12 cellular contexts compared by ENCODE assay signal in genomic region chr15:34334676-34335075, GRCh38. TPM values are rescaled to one million over a fixed set of nuclear protein-coding genes. Genes with fewer than 3 reads are reported as not detected.
DNase-seq lines count a peak whose midpoint lies in the region; ATAC-seq, FAIRE-seq and TF ChIP-seq lines count a peak whose summit lies in the region.
"Had no signal": no experiment of that assay in that cellular context is flagged by ENCODE, and none has a peak within 500 bp of the region (broad histone marks: within the 10 kb centered on the region; RNA-seq: fewer than 3 reads in every experiment).

No MANE protein-coding gene starts in this region.

- DNase-seq in HepG2 (ENCODE audit: low spot score), result no peak
- no peak for DNase-seq in activated naive CD8-positive, alpha-beta T cell treated with anti-CD3 and anti-CD28 coated beads for 36 hours
- no peak for DNase-seq in lower lobe of right lung
- no peak for DNase-seq in vagina (ENCODE audit: extremely low spot score in 2 of 2)
- DNase-seq in H54 (ENCODE audit: insufficient read length, low spot score), result no peak
- DNase-seq in esophagus muscularis mucosa (ENCODE audit: extremely low spot score), result no peak
- DNase-seq: NCI-H2081 had no signal

- 83% methylated on average over 4 of the region's 4 CpGs for WGBS in liver
- WGBS in HepG2 (ENCODE audit: low lambda C conversion rate), result 97% methylated on average over 4 of the region's 4 CpGs
- WGBS in esophagus muscularis mucosa, result 74% methylated on average over 4 of the region's 4 CpGs

- H3K36me3 ChIP-seq in liver (ENCODE audit: control insufficient read depth in 4 of 4, insufficient read depth in 3 of 4, low read depth in 1 of 4, low read length in 3 of 4) (peaks cover 0 to 1% (median 0%) of the 10 kb centered on the region in 4 donors), HepG2 (replicated peaks in 1 of 2; ENCODE audit: control insufficient read depth in 1 of 2, insufficient read depth in 2 of 2, low read length in 2 of 2) (0 out of 5 replicates have a peak, but pooled peaks cover 0 to 3% of the 10 kb centered on the region in 2 experiments), lower lobe of right lung (peaks cover 7% of the 10 kb centered on the region), vagina (peaks cover 0 to 3% of the 10 kb centered on the region in 2 donors), esophagus muscularis mucosa (peaks cover 0 to 7% (median 3%) of the 10 kb centered on the region in 4 donors)

- TF ChIP-seq CTCF in liver (IDR thresholded peaks at IDR 0.05; ENCODE audit: low read depth, low read length, missing input control) (no peak), HepG2 (CRISPR knock-in tag; IDR thresholded peaks at IDR 0.05) (no peak), lower lobe of right lung (IDR thresholded peaks at IDR 0.05) (no peak), vagina (IDR thresholded peaks at IDR 0.05) (no peak), esophagus muscularis mucosa (IDR thresholded peaks at IDR 0.05) (no peak)

- H2AFZ ChIP-seq in HepG2 (ENCODE audit: low read length), result no peak overlapping the region

- H3K4me2 ChIP-seq in HepG2 (ENCODE audit: low read depth, low read length), result no peak overlapping the region

- TF ChIP-seq POLR2A in HepG2 (IDR thresholded peaks at IDR 0.05; ENCODE audit: insufficient read depth in 1 of 2, low read depth in 2 of 2, low read length in 2 of 2) (no peak), vagina (IDR thresholded peaks at IDR 0.05) (no peak), H54 (IDR thresholded peaks at IDR 0.05; ENCODE audit: low read depth, low read length) (no peak), esophagus muscularis mucosa (IDR thresholded peaks at IDR 0.05; ENCODE audit: low read depth) (no peak)

- H3K27me3 ChIP-seq in liver (ENCODE audit: control insufficient read depth in 4 of 4, insufficient read depth in 4 of 4, low read length in 3 of 4) (no peaks in the 10 kb centered on the region), HepG2 (ENCODE audit: control insufficient read depth in 1 of 2, insufficient read depth in 2 of 2, low read length in 2 of 2) (no peaks in the 10 kb centered on the region; a peak in 1 of 5 replicates), lower lobe of right lung (ENCODE audit: low read depth) (no peaks in the 10 kb centered on the region), vagina (no peaks in the 10 kb centered on the region), esophagus muscularis mucosa (no peaks in the 10 kb centered on the region)
- H3K27me3 ChIP-seq: SJSA1 had no signal

- H3K9ac ChIP-seq in liver (ENCODE audit: low read depth in 1 of 2, low read length in 2 of 2), result peak overlapping the region in 1 of 2 donors; percentile 21
- no peak overlapping the region for H3K9ac ChIP-seq in HepG2 (ENCODE audit: insufficient read depth, low read depth, low read length)

- no peak for TF ChIP-seq EP300 in HepG2 (IDR thresholded peaks at IDR 0.05; ENCODE audit: low read depth in 2 of 2, low read length in 2 of 2)
- TF ChIP-seq EP300 in HepG2 (CRISPR knock-in tag; IDR thresholded peaks at IDR 0.05; ENCODE audit: borderline replicate concordance), result no peak
- no peak for TF ChIP-seq EP300 in esophagus muscularis mucosa (IDR thresholded peaks at IDR 0.05)

- ATAC-seq in HepG2 (no peak), lower lobe of right lung (no peak), GM21390 (IDR thresholded peaks at IDR 0.05; ENCODE audit: unreplicated experiment) (no peak)

- no TSS peak for BruUV-seq in HepG2 (replicated peaks; lab: Mats Ljungman, UMichigan)

- H4K20me1 ChIP-seq in HepG2 (ENCODE audit: insufficient read depth, low read length), result no peaks in the 10 kb centered on the region

- in situ Hi-C loops in HepG2 (cut with HindIII; ENCODE audit: extremely low pct_ligation_motif_present, low pct_unique_long_range_greater_than_20kb), result no loop called here

- intact Hi-C loops in HepG2 (cut with micrococcal nuclease; ENCODE audit: unreplicated experiment) (no loop called here), lower lobe of right lung (cut with DNase I) (no loop called here), vagina (cut with DNase I) (no loop called here), esophagus muscularis mucosa (cut with DNase I) (loop anchor here (10.0 kb wide), 1 partner anchor 230 kb away; the partner anchor contains the start of genes EMC7 and PGBD4)

- FAIRE-seq in HepG2 (lab: Jason Lieb, UNC) (no peak), H54 (lab: Jason Lieb, UNC) (no peak)
- FAIRE-seq: endometrium had no signal

- TF ChIP-seq RAD21 in liver (IDR thresholded peaks at IDR 0.05), result no peak
- no peak for TF ChIP-seq RAD21 in HepG2 (CRISPR knock-in tag; IDR thresholded peaks at IDR 0.05)

- H3K4me3 ChIP-seq in liver (ENCODE audit: low read depth in 1 of 3, low read length in 3 of 3), result no peak overlapping the region
- no peak overlapping the region for H3K4me3 ChIP-seq in HepG2 (replicated peaks in 1 of 3; ENCODE audit: insufficient read depth in 1 of 3, low read depth in 2 of 3, low read length in 3 of 3)
- H3K4me3 ChIP-seq in lower lobe of right lung, result peak overlapping the region; percentile 67
- peak overlapping the region in 1 of 2 donors; percentile 7 for H3K4me3 ChIP-seq in vagina
- H3K4me3 ChIP-seq in esophagus muscularis mucosa, result peak overlapping the region in 1 of 4 donors; percentile 2
- H3K4me3 ChIP-seq: SJSA1 had no signal

- no peaks in the 10 kb centered on the region for H3K9me3 Mint-ChIP-seq in activated naive CD8-positive, alpha-beta T cell treated with anti-CD3 and anti-CD28 coated beads for 36 hours

- H3K27ac ChIP-seq in liver (ENCODE audit: low read depth in 1 of 2, low read length in 2 of 2), result peak overlapping the region; percentile 20 to 59
- no peak overlapping the region for H3K27ac ChIP-seq in HepG2 (ENCODE audit: extremely low read length, insufficient read depth, low read length)
- H3K27ac ChIP-seq in lower lobe of right lung, result peak overlapping the region; percentile 92
- H3K27ac ChIP-seq in vagina, result peak overlapping the region; percentile 36
- no peak overlapping the region for H3K27ac ChIP-seq in esophagus muscularis mucosa (replicated peaks in 1 of 4)
- H3K27ac ChIP-seq: SJSA1 had no signal

- no peaks in the 10 kb centered on the region for H3K9me3 ChIP-seq in liver (ENCODE audit: control insufficient read depth in 4 of 4, low read length in 3 of 4)
- H3K9me3 ChIP-seq in HepG2 (ENCODE audit: low read length), result no peaks in the 10 kb centered on the region
- H3K9me3 ChIP-seq in lower lobe of right lung, result no peaks in the 10 kb centered on the region
- no peaks in the 10 kb centered on the region for H3K9me3 ChIP-seq in vagina
- H3K9me3 ChIP-seq in esophagus muscularis mucosa, result no peaks in the 10 kb centered on the region
- H3K9me3 ChIP-seq: SJSA1 had no signal

- H3K27ac Mint-ChIP-seq in activated naive CD8-positive, alpha-beta T cell treated with anti-CD3 and anti-CD28 coated beads for 36 hours, result peak overlapping the region; percentile 90

- CTCF ChIA-PET in HepG2 (lab: Yijun Ruan, JAX; ENCODE audit: low intra/inter-chr PET ratio, low total read pairs), result no interaction called here

- H3K79me2 ChIP-seq in HepG2 (ENCODE audit: insufficient read depth, low read length), result no peaks in the 10 kb centered on the region

- H3K36me3 Mint-ChIP-seq in activated naive CD8-positive, alpha-beta T cell treated with anti-CD3 and anti-CD28 coated beads for 36 hours, result peaks cover 24% of the 10 kb centered on the region

- H3K4me1 ChIP-seq in liver (ENCODE audit: control insufficient read depth in 4 of 4, insufficient read depth in 4 of 4, low read length in 3 of 4), result peaks cover 0 to 16% (median 4%) of the 10 kb centered on the region in 4 donors
- peaks cover 36% of the 10 kb centered on the region for H3K4me1 ChIP-seq in HepG2 (ENCODE audit: insufficient read depth, low read length)
- peaks cover 49% of the 10 kb centered on the region for H3K4me1 ChIP-seq in lower lobe of right lung
- H3K4me1 ChIP-seq in vagina, result peaks cover 35% of the 10 kb centered on the region
- H3K4me1 ChIP-seq in esophagus muscularis mucosa, result peaks cover 23 to 42% (median 33%) of the 10 kb centered on the region in 4 donors
- H3K4me1 ChIP-seq: SJSA1 had no signal

- H3K4me1 Mint-ChIP-seq in activated naive CD8-positive, alpha-beta T cell treated with anti-CD3 and anti-CD28 coated beads for 36 hours, result peaks cover 65% of the 10 kb centered on the region

- no peaks in the 10 kb centered on the region for H3K27me3 Mint-ChIP-seq in activated naive CD8-positive, alpha-beta T cell treated with anti-CD3 and anti-CD28 coated beads for 36 hours

- peak overlapping the region; percentile 96 for H3K4me3 Mint-ChIP-seq in activated naive CD8-positive, alpha-beta T cell treated with anti-CD3 and anti-CD28 coated beads for 36 hours

- POLR2A ChIA-PET in HepG2 (lab: Yijun Ruan, JAX), result no interaction called here

RNA-seq across cellular contexts. Expression of gene SLC12A6, which starts 2.9 kb away (rescaled TPM):
- 10 to 100 TPM; 11.8 to 17.8 TPM for total RNA-seq in liver
- 1 to 10 TPM; 1.9 to 2.4 TPM for polyA plus RNA-seq in liver
- total RNA-seq in HepG2 (2016; rRNA removed; fragmentation: Illumina TruSeq; extraction: Trizol), result 10.1 and 15.2 TPM in 2 replicates
- 4.0 and 4.3 TPM in 2 replicates for total RNA-seq in HepG2 (2016; cell fraction: cytosol; rRNA removed; fragmentation: Illumina TruSeq; extraction: Trizol; ENCODE audit: low read depth)
- 8.1 and 13.4 TPM in 2 replicates for total RNA-seq in HepG2 (2016; cell fraction: insoluble cytoplasmic fraction; rRNA removed; fragmentation: Illumina TruSeq; extraction: Trizol)
- 4.4 and 5.1 TPM in 2 replicates for total RNA-seq in HepG2 (2016; cell fraction: membrane; rRNA removed; fragmentation: Illumina TruSeq; extraction: Trizol)
- 25.8 and 28.6 TPM in 2 replicates for total RNA-seq in HepG2 (2016; cell fraction: nucleus; rRNA removed; fragmentation: Illumina TruSeq; extraction: Trizol)
- polyA plus RNA-seq in HepG2 (2011; rRNA removed), result 27.9 and 30.1 TPM in 2 replicates
- polyA plus RNA-seq in HepG2 (2011; cell fraction: cytosol; rRNA removed), result 10.5 and 15.8 TPM in 2 replicates
- polyA plus RNA-seq in HepG2 (2011; cell fraction: nucleus; rRNA removed), result 42.9 and 51.0 TPM in 2 replicates
- 14.8 and 19.1 TPM in 2 replicates for polyA plus RNA-seq in HepG2 (2012)
- 0.58 and 0.65 TPM in 2 replicates for polyA plus RNA-seq in HepG2 (2016; cell fraction: cytosol; fragmentation: Illumina TruSeq; extraction: Trizol; ENCODE audit: low read depth)
- 5.6 and 6.4 TPM in 2 replicates for polyA plus RNA-seq in HepG2 (2016; cell fraction: insoluble cytoplasmic fraction; fragmentation: Illumina TruSeq; extraction: Trizol; ENCODE audit: low read depth)
- 1.8 and 2.1 TPM in 2 replicates for polyA plus RNA-seq in HepG2 (2016; cell fraction: membrane; fragmentation: Illumina TruSeq; extraction: Trizol; ENCODE audit: low read depth)
- 29.7 and 46.7 TPM in 2 replicates for polyA plus RNA-seq in HepG2 (2016; cell fraction: nucleus; fragmentation: Illumina TruSeq; extraction: Trizol; ENCODE audit: insufficient read depth, low read depth)
- 55.1 and 86.0 TPM in 2 replicates for polyA minus RNA-seq in HepG2 (2011; rRNA and poly(A)+ RNA removed; ENCODE audit: low replicate concordance)
- 29.2 and 32.6 TPM in 2 replicates for polyA minus RNA-seq in HepG2 (2011; cell fraction: cytosol; rRNA and poly(A)+ RNA removed)
- 93.5 and 132 TPM in 2 replicates for polyA minus RNA-seq in HepG2 (2011; cell fraction: nucleus; rRNA and poly(A)+ RNA removed)
- 10 to 100 TPM; 19.2 to 20.1 TPM for total RNA-seq in activated naive CD8-positive, alpha-beta T cell treated with anti-CD3 and anti-CD28 coated beads for 36 hours
- total RNA-seq in lower lobe of right lung, result 59.7 TPM
- 73.4 TPM for total RNA-seq in vagina
- total RNA-seq in esophagus muscularis mucosa, result 10 to 100 TPM; 16.1 to 21.4 (median 16.3) TPM

RNA-seq across cellular contexts. Expression of gene NOP10, which starts 8.3 kb away (rescaled TPM):
- total RNA-seq in liver, result 100 to 1,000 TPM; 104 to 105 TPM
- polyA plus RNA-seq in liver, result 100 to 1,000 TPM; 145 to 223 TPM
- 239 and 316 TPM in 2 replicates for total RNA-seq in HepG2 (2016; rRNA removed; fragmentation: Illumina TruSeq; extraction: Trizol)
- 76.5 and 87.6 TPM in 2 replicates for total RNA-seq in HepG2 (2016; cell fraction: cytosol; rRNA removed; fragmentation: Illumina TruSeq; extraction: Trizol; ENCODE audit: low read depth)
- 230 and 310 TPM in 2 replicates for total RNA-seq in HepG2 (2016; cell fraction: insoluble cytoplasmic fraction; rRNA removed; fragmentation: Illumina TruSeq; extraction: Trizol)
- 102 and 108 TPM in 2 replicates for total RNA-seq in HepG2 (2016; cell fraction: membrane; rRNA removed; fragmentation: Illumina TruSeq; extraction: Trizol)
- total RNA-seq in HepG2 (2016; cell fraction: nucleus; rRNA removed; fragmentation: Illumina TruSeq; extraction: Trizol), result 85.4 and 98.7 TPM in 2 replicates
- 369 and 407 TPM in 2 replicates for polyA plus RNA-seq in HepG2 (2011; rRNA removed)
- 361 and 401 TPM in 2 replicates for polyA plus RNA-seq in HepG2 (2011; cell fraction: cytosol; rRNA removed)
- polyA plus RNA-seq in HepG2 (2011; cell fraction: nucleus; rRNA removed), result 120 and 137 TPM in 2 replicates
- 152 and 190 TPM in 2 replicates for polyA plus RNA-seq in HepG2 (2012)
- polyA plus RNA-seq in HepG2 (2016; cell fraction: cytosol; fragmentation: Illumina TruSeq; extraction: Trizol; ENCODE audit: low read depth), result 76.5 and 98.7 TPM in 2 replicates
- polyA plus RNA-seq in HepG2 (2016; cell fraction: insoluble cytoplasmic fraction; fragmentation: Illumina TruSeq; extraction: Trizol; ENCODE audit: low read depth), result 401 and 420 TPM in 2 replicates
- 116 and 117 TPM in 2 replicates for polyA plus RNA-seq in HepG2 (2016; cell fraction: membrane; fragmentation: Illumina TruSeq; extraction: Trizol; ENCODE audit: low read depth)
- polyA plus RNA-seq in HepG2 (2016; cell fraction: nucleus; fragmentation: Illumina TruSeq; extraction: Trizol; ENCODE audit: insufficient read depth, low read depth), result 165 and 175 TPM in 2 replicates
- polyA minus RNA-seq in HepG2 (2011; rRNA and poly(A)+ RNA removed; ENCODE audit: low replicate concordance), result 109 and 357 TPM in 2 replicates
- polyA minus RNA-seq in HepG2 (2011; cell fraction: cytosol; rRNA and poly(A)+ RNA removed), result 43.3 and 43.4 TPM in 2 replicates
- polyA minus RNA-seq in HepG2 (2011; cell fraction: nucleus; rRNA and poly(A)+ RNA removed), result 17.0 and 21.9 TPM in 2 replicates
- total RNA-seq in activated naive CD8-positive, alpha-beta T cell treated with anti-CD3 and anti-CD28 coated beads for 36 hours, result 100 to 1,000 TPM; 285 to 303 TPM
- 176 TPM for total RNA-seq in lower lobe of right lung
- total RNA-seq in vagina, result 150 TPM
- total RNA-seq in esophagus muscularis mucosa, result 100 to 1,000 TPM in 3 of 4 donors, 10 to 100 TPM in 1; 78.5 to 136 (median 116) TPM

RNA-seq across cellular contexts. Expression of gene NUTM1, which starts 8.4 kb away (rescaled TPM):
- total RNA-seq in liver (not detected), HepG2 (2016; rRNA removed; fragmentation: Illumina TruSeq; extraction: Trizol) (not detected in 2 replicates), lower lobe of right lung (not detected), vagina (not detected), esophagus muscularis mucosa (not detected)
- polyA plus RNA-seq in liver (not detected), HepG2 (2011; rRNA removed) (not detected in 2 replicates)
- not detected in 2 replicates for total RNA-seq in HepG2 (2016; cell fraction: cytosol; rRNA removed; fragmentation: Illumina TruSeq; extraction: Trizol; ENCODE audit: low read depth)
- not detected in 2 replicates for total RNA-seq in HepG2 (2016; cell fraction: insoluble cytoplasmic fraction; rRNA removed; fragmentation: Illumina TruSeq; extraction: Trizol)
- not detected in 2 replicates for total RNA-seq in HepG2 (2016; cell fraction: membrane; rRNA removed; fragmentation: Illumina TruSeq; extraction: Trizol)
- total RNA-seq in HepG2 (2016; cell fraction: nucleus; rRNA removed; fragmentation: Illumina TruSeq; extraction: Trizol), result not detected in 2 replicates
- polyA plus RNA-seq in HepG2 (2011; cell fraction: cytosol; rRNA removed), result not detected in 2 replicates
- polyA plus RNA-seq in HepG2 (2011; cell fraction: nucleus; rRNA removed), result not detected in 2 replicates
- not detected in 2 replicates for polyA plus RNA-seq in HepG2 (2012)
- not detected in 2 replicates for polyA plus RNA-seq in HepG2 (2016; cell fraction: cytosol; fragmentation: Illumina TruSeq; extraction: Trizol; ENCODE audit: low read depth)
- polyA plus RNA-seq in HepG2 (2016; cell fraction: insoluble cytoplasmic fraction; fragmentation: Illumina TruSeq; extraction: Trizol; ENCODE audit: low read depth), result not detected in 2 replicates
- not detected in 2 replicates for polyA plus RNA-seq in HepG2 (2016; cell fraction: membrane; fragmentation: Illumina TruSeq; extraction: Trizol; ENCODE audit: low read depth)
- not detected in 2 replicates for polyA plus RNA-seq in HepG2 (2016; cell fraction: nucleus; fragmentation: Illumina TruSeq; extraction: Trizol; ENCODE audit: insufficient read depth, low read depth)
- polyA minus RNA-seq in HepG2 (2011; rRNA and poly(A)+ RNA removed; ENCODE audit: low replicate concordance), result not detected in 2 replicates
- polyA minus RNA-seq in HepG2 (2011; cell fraction: cytosol; rRNA and poly(A)+ RNA removed), result not detected in 2 replicates
- not detected in 2 replicates for polyA minus RNA-seq in HepG2 (2011; cell fraction: nucleus; rRNA and poly(A)+ RNA removed)
- total RNA-seq in activated naive CD8-positive, alpha-beta T cell treated with anti-CD3 and anti-CD28 coated beads for 36 hours, result not detected
- total RNA-seq: renal cortical epithelial cell, SJSA1 had no signal

RNA-seq across cellular contexts. Expression of gene LPCAT4, which starts 32.3 kb away (rescaled TPM):
- total RNA-seq in liver, result 1 to 10 TPM; 1.1 to 1.7 TPM
- polyA plus RNA-seq in liver, result 1 to 10 TPM; 2.0 to 2.4 TPM
- 2.2 and 8.1 TPM in 2 replicates for total RNA-seq in HepG2 (2016; rRNA removed; fragmentation: Illumina TruSeq; extraction: Trizol)
- 2.4 and 2.6 TPM in 2 replicates for total RNA-seq in HepG2 (2016; cell fraction: cytosol; rRNA removed; fragmentation: Illumina TruSeq; extraction: Trizol; ENCODE audit: low read depth)
- total RNA-seq in HepG2 (2016; cell fraction: insoluble cytoplasmic fraction; rRNA removed; fragmentation: Illumina TruSeq; extraction: Trizol), result 2.8 and 7.4 TPM in 2 replicates
- 4.8 and 6.0 TPM in 2 replicates for total RNA-seq in HepG2 (2016; cell fraction: membrane; rRNA removed; fragmentation: Illumina TruSeq; extraction: Trizol)
- total RNA-seq in HepG2 (2016; cell fraction: nucleus; rRNA removed; fragmentation: Illumina TruSeq; extraction: Trizol), result 11.4 and 12.7 TPM in 2 replicates
- polyA plus RNA-seq in HepG2 (2011; rRNA removed), result 57.1 and 64.6 TPM in 2 replicates
- polyA plus RNA-seq in HepG2 (2011; cell fraction: cytosol; rRNA removed), result 41.2 and 52.0 TPM in 2 replicates
- 152 and 162 TPM in 2 replicates for polyA plus RNA-seq in HepG2 (2011; cell fraction: nucleus; rRNA removed)
- polyA plus RNA-seq in HepG2 (2012), result 27.0 and 38.0 TPM in 2 replicates
- polyA plus RNA-seq in HepG2 (2016; cell fraction: cytosol; fragmentation: Illumina TruSeq; extraction: Trizol; ENCODE audit: low read depth), result 5.6 and 6.7 TPM in 2 replicates
- 5.5 and 8.2 TPM in 2 replicates for polyA plus RNA-seq in HepG2 (2016; cell fraction: insoluble cytoplasmic fraction; fragmentation: Illumina TruSeq; extraction: Trizol; ENCODE audit: low read depth)
- polyA plus RNA-seq in HepG2 (2016; cell fraction: membrane; fragmentation: Illumina TruSeq; extraction: Trizol; ENCODE audit: low read depth), result 9.1 and 9.6 TPM in 2 replicates
- 46.9 and 50.8 TPM in 2 replicates for polyA plus RNA-seq in HepG2 (2016; cell fraction: nucleus; fragmentation: Illumina TruSeq; extraction: Trizol; ENCODE audit: insufficient read depth, low read depth)
- polyA minus RNA-seq in HepG2 (2011; rRNA and poly(A)+ RNA removed; ENCODE audit: low replicate concordance), result 30.0 and 53.4 TPM in 2 replicates
- polyA minus RNA-seq in HepG2 (2011; cell fraction: cytosol; rRNA and poly(A)+ RNA removed), result 8.5 and 8.7 TPM in 2 replicates
- 12.7 and 20.1 TPM in 2 replicates for polyA minus RNA-seq in HepG2 (2011; cell fraction: nucleus; rRNA and poly(A)+ RNA removed)
- total RNA-seq in activated naive CD8-positive, alpha-beta T cell treated with anti-CD3 and anti-CD28 coated beads for 36 hours, result 10 to 100 TPM; 49.8 to 49.9 TPM
- 37.0 TPM for total RNA-seq in lower lobe of right lung
- 47.4 TPM for total RNA-seq in vagina
- total RNA-seq in esophagus muscularis mucosa, result 10 to 100 TPM in 2 of 4 donors, 1 to 10 TPM in 2; 7.5 to 14.9 (median 11.5) TPM

Comparison
In these comparisons a context has a peak if more than half of its experiments do, and no peak if none do; other contexts are left out.
1. H3K27ac ChIP-seq: peak in liver (2 of 2), lower lobe of right lung (single experiment) and vagina (single experiment); none in HepG2 (single experiment) and esophagus muscularis mucosa (0 of 4).